Comparison of ENCODE assay signal across 8 cellular contexts in the genomic region with DNA sequence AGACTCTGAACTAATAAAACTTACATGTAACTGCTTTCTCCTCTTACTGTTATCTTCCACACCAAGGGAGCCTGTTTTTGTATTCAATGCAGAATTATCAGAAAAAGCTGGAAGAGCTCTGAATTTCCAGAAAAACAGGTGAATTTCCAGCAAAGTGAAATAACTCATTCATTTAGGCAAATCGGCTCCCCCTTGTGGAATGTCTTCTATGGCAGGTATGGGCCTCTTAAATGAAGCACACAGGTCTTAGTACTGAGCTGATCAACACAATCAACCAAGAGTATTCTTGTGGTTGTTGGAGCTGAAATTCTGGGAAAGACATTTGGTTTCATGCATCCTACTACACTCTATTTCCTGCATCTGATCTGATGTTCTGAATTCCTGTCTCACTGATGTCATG. TPM values are rescaled to one million over a fixed set of nuclear protein-coding genes. Genes with fewer than 3 reads are reported as not detected.
A peak's percentile ranks its signal among the peaks of the same experiment; 100 is the strongest.
DNase-seq lines count a peak whose midpoint lies in the region; ATAC-seq, FAIRE-seq and TF ChIP-seq lines count a peak whose summit lies in the region.

No MANE protein-coding gene starts in this region.

- peaks cover 2% of the 10 kb centered on the region for H3K27me3 Mint-ChIP-seq in astrocyte (ENCODE audit: low read depth, unreplicated experiment)

- TF ChIP-seq EP300 in suprapubic skin (IDR thresholded peaks at IDR 0.05) = no peak

- no peak overlapping the region for H3K27ac Mint-ChIP-seq in astrocyte (ENCODE audit: unreplicated experiment)

- H3K4me1 Mint-ChIP-seq in astrocyte (ENCODE audit: low read depth, unreplicated experiment) = no peaks in the 10 kb centered on the region

- H3K9me3 Mint-ChIP-seq in astrocyte (ENCODE audit: unreplicated experiment) = no peaks in the 10 kb centered on the region

- WGBS in suprapubic skin = 24% methylated on average over 1 of the region's 1 CpG

- in situ Hi-C loops in G401 (cut with HindIII; ENCODE audit: low sequenced_read_pairs) = no loop called here

- H3K9me3 ChIP-seq in astrocyte (ENCODE audit: insufficient read depth, low read depth, low read length) (no peaks in the 10 kb centered on the region), suprapubic skin (no peaks in the 10 kb centered on the region)

- H3K27me3 ChIP-seq in astrocyte (ENCODE audit: insufficient read depth, low read length) (no peaks in the 10 kb centered on the region), suprapubic skin (no peaks in the 10 kb centered on the region)

- H3K36me3 Mint-ChIP-seq in astrocyte (ENCODE audit: low read depth, unreplicated experiment) = no peaks in the 10 kb centered on the region

- no peaks in the 10 kb centered on the region for H3K4me1 ChIP-seq in astrocyte (ENCODE audit: insufficient read depth, low read length)
- H3K4me1 ChIP-seq in suprapubic skin = no peaks in the 10 kb centered on the region

- FAIRE-seq in astrocyte (lab: Jason Lieb, UNC) = peak; percentile 39

- peak; percentile 61 for TF ChIP-seq CTCF in astrocyte (IDR thresholded peaks at IDR 0.05; ENCODE audit: insufficient read depth, low read depth, low read length)
- TF ChIP-seq CTCF in suprapubic skin (IDR thresholded peaks at IDR 0.05) = no peak

- H3K4me3 ChIP-seq in astrocyte (ENCODE audit: insufficient read depth, low read depth, low read length) = no peak overlapping the region
- H3K4me3 ChIP-seq in suprapubic skin = no peak overlapping the region

- ATAC-seq in GM18861 (IDR thresholded peaks at IDR 0.05; ENCODE audit: unreplicated experiment) = no peak

- H4K20me1 ChIP-seq in astrocyte (ENCODE audit: insufficient read depth, low read length) = no peaks in the 10 kb centered on the region

- no peak for TF ChIP-seq POLR2A in suprapubic skin (IDR thresholded peaks at IDR 0.05)

- H3K79me2 ChIP-seq in astrocyte (ENCODE audit: insufficient read depth, low read length) = no peaks in the 10 kb centered on the region

- DNase-seq in G401 (ENCODE audit: low spot score) (peak; percentile 79), Kasumi-1 (lab: John Stamatoyannopoulos, UW) (peak; percentile 36 to 65), astrocyte (ENCODE audit: low read depth) (peak; percentile 22), lung microvascular endothelial cell (ENCODE audit: low read depth in 2 of 2) (peak; percentile 41 to 50), T-helper 9 cell (no peak), suprapubic skin (ENCODE audit: low spot score in 2 of 2) (no peak)
- DNase-seq in stimulated activated CD4-positive, alpha-beta T cell treated with anti-CD3 and anti-CD28 coated beads, Interleukin-1b, Interleukin-23, amount 100 ng/mL, for 48 hours = no peak

- H3K36me3 ChIP-seq in astrocyte (ENCODE audit: insufficient read depth, low read length) (no peaks in the 10 kb centered on the region), suprapubic skin (no peaks in the 10 kb centered on the region)

- H3K4me2 ChIP-seq in astrocyte (ENCODE audit: low read length) = no peak overlapping the region

- no peak overlapping the region for H3K4me3 Mint-ChIP-seq in astrocyte (ENCODE audit: unreplicated experiment)

- H2AFZ ChIP-seq in astrocyte (ENCODE audit: low read depth, low read length) = no peak overlapping the region

- H3K9ac ChIP-seq in astrocyte (ENCODE audit: low read length) = no peak overlapping the region

- H3K27ac ChIP-seq in astrocyte (ENCODE audit: low read depth, low read length) = no peak overlapping the region
- H3K27ac ChIP-seq in suprapubic skin = no peak overlapping the region

RNA-seq across cellular contexts. Expression of a gene that starts 31.0 kb away (rescaled TPM):
- 1.1 and 1.4 TPM in 2 replicates for total RNA-seq in G401 (2014; rRNA removed; shearing (Covaris generic))
- total RNA-seq in astrocyte = 37.8 and 39.6 TPM in 2 replicates
- total RNA-seq in lung microvascular endothelial cell = 5.8 and 16.8 TPM in 2 replicates
- total RNA-seq in suprapubic skin = 10 to 100 TPM; 11.0 to 18.5 (median 14.9) TPM

Comparison
In these comparisons a context has a peak if more than half of its experiments do, and no peak if none do; other contexts are left out.
1. DNase-seq: peak in G401 (single experiment), Kasumi-1 (2 of 2), astrocyte (single experiment) and lung microvascular endothelial cell (2 of 2); none in stimulated activated CD4-positive, alpha-beta T cell treated with anti-CD3 and anti-CD28 coated beads, Interleukin-1b, Interleukin-23, amount 100 ng/mL, for 48 hours (single experiment), T-helper 9 cell (single experiment) and suprapubic skin (0 of 2).